37 cellular contexts compared by ENCODE assay signal in genomic region chr18:272650-273049, GRCh38.
"Had no signal": no experiment of that assay in that cellular context is flagged by ENCODE, and none has a peak within 500 bp of the region (broad histone marks: within the 10 kb centered on the region; RNA-seq: fewer than 3 reads in every experiment).

No MANE protein-coding gene starts in this region.

- H3K27me3 ChIP-seq: adrenal gland, cardiac muscle cell, colonic mucosa, heart left ventricle, pancreas, right atrium auricular region, stomach, thyroid gland, upper lobe of right lung had no signal

- H3K27me3 Mint-ChIP-seq: activated naive CD8-positive, alpha-beta T cell treated with anti-CD3 and anti-CD28 coated beads for 36 hours had no signal

- H3K27ac ChIP-seq: adrenal gland, body of pancreas, cardiac muscle cell, colonic mucosa, heart left ventricle, left ventricle myocardium inferior, pancreas, right atrium auricular region, stomach, thyroid gland, upper lobe of right lung, VCaP had no signal

- H3K4me3 Mint-ChIP-seq: activated naive CD8-positive, alpha-beta T cell treated with anti-CD3 and anti-CD28 coated beads for 36 hours; mesothelial cell of epicardium; naive B cell; stimulated activated memory B cell treated with anti-CD40 and anti-IgM and Interleukin-4, amounts not matched to agents 10 μg/mL and 1 μg/mL and 100 μg/mL, for 72 hours; T-helper 1 cell treated with Interleukin-12 subunit alpha and Interleukin-12 subunit beta and Interleukin-4 antibody, amounts not matched to agents 30 μg/mL and 1 μg/mL, for 36 hours had no signal

- FAIRE-seq: pancreas, TTC549 had no signal

- H3K9me3 Mint-ChIP-seq: activated naive CD8-positive, alpha-beta T cell treated with anti-CD3 and anti-CD28 coated beads for 36 hours; stimulated activated memory B cell treated with anti-CD40 and anti-IgM and Interleukin-4, amounts not matched to agents 10 μg/mL and 1 μg/mL and 100 μg/mL, for 72 hours; T-helper 1 cell treated with Interleukin-12 subunit alpha and Interleukin-12 subunit beta and Interleukin-4 antibody, amounts not matched to agents 30 μg/mL and 1 μg/mL, for 36 hours had no signal

- H3K9me3 ChIP-seq: adrenal gland, body of pancreas, colonic mucosa, heart left ventricle, pancreas, right atrium auricular region, stomach, thyroid gland, upper lobe of right lung had no signal

- H3K36me3 Mint-ChIP-seq: stimulated activated memory B cell treated with anti-CD40 and anti-IgM and Interleukin-4, amounts not matched to agents 10 μg/mL and 1 μg/mL and 100 μg/mL, for 72 hours had no signal

- ATAC-seq: activated CD4-positive, CD25-positive, alpha-beta regulatory T cell treated with anti-CD3 and anti-CD28 coated beads, Interleukin-2, amount 50 U/mL, for 24 hours; body of pancreas; esophagus mucosa; heart left ventricle; pancreas; stimulated activated memory B cell treated with anti-CD40 and anti-IgM and Interleukin-4, amounts not matched to agents 10 μg/mL and 1 μg/mL and 100 μg/mL, for 72 hours; upper lobe of right lung had no signal

- H3K4me1 ChIP-seq: colonic mucosa had no signal

- DNase-seq: activated CD4-positive, alpha-beta T cell treated with anti-CD3 and anti-CD28 coated beads for 48 hours; activated CD4-positive, alpha-beta T cell treated with anti-CD3 and anti-CD28 coated beads, Interleukin-2, amount 50 U/mL, for 48 hours; activated CD8-positive, alpha-beta memory T cell treated with anti-CD3 and anti-CD28 coated beads for 24 hours; activated effector memory CD4-positive, alpha-beta T cell treated with Interleukin-2 at 50 U/mL for 16 hours; activated naive CD4-positive, alpha-beta T cell treated with Interleukin-2 at 50 U/mL for 16 hours; activated naive CD8-positive, alpha-beta T cell treated with anti-CD3 and anti-CD28 coated beads for 36 hours; adrenal gland; aorta; body of pancreas; cerebellar nuclear complex; colonic mucosa; effector CD8-positive, alpha-beta T cell; foreskin fibroblast; heart left ventricle; islet precursor cell; left ventricle myocardium inferior; naive B cell; nucleus accumbens; pancreas; stimulated activated CD4-positive, alpha-beta T cell treated with anti-CD3 and anti-CD28 coated beads, Interleukin-1b, Interleukin-23, amount 100 ng/mL, for 48 hours; stimulated activated CD4-positive, alpha-beta T cell treated with anti-CD3 and anti-CD28 coated beads, Interleukin-4, amount 100 ng/mL, for 4 hours; stimulated activated CD8-positive, alpha-beta memory T cell treated with anti-CD3 and anti-CD28 coated beads, Interleukin-4, amount 100 ng/mL, for 48 hours; stomach; T-helper 9 cell; thyroid gland; upper lobe of right lung had no signal

- H3K36me3 ChIP-seq: adrenal gland, cardiac muscle cell, colonic mucosa, heart left ventricle, left ventricle myocardium inferior, pancreas, right atrium auricular region, stomach, thyroid gland, upper lobe of right lung had no signal

- H3K4me3 ChIP-seq: adrenal gland, body of pancreas, cardiac muscle cell, colonic mucosa, heart left ventricle, left ventricle myocardium inferior, lung, pancreas, right atrium auricular region, smooth muscle cell, stomach, thyroid gland, upper lobe of right lung had no signal

- H3K4me2 ChIP-seq: smooth muscle cell had no signal

- H3K27ac Mint-ChIP-seq: activated naive CD8-positive, alpha-beta T cell treated with anti-CD3 and anti-CD28 coated beads for 36 hours; mesothelial cell of epicardium; naive B cell; stimulated activated memory B cell treated with anti-CD40 and anti-IgM and Interleukin-4, amounts not matched to agents 10 μg/mL and 1 μg/mL and 100 μg/mL, for 72 hours; T-helper 1 cell treated with Interleukin-12 subunit alpha and Interleukin-12 subunit beta and Interleukin-4 antibody, amounts not matched to agents 30 μg/mL and 1 μg/mL, for 36 hours had no signal
